Comparison of ENCODE assay signal across 8 cellular contexts in the genomic region with DNA sequence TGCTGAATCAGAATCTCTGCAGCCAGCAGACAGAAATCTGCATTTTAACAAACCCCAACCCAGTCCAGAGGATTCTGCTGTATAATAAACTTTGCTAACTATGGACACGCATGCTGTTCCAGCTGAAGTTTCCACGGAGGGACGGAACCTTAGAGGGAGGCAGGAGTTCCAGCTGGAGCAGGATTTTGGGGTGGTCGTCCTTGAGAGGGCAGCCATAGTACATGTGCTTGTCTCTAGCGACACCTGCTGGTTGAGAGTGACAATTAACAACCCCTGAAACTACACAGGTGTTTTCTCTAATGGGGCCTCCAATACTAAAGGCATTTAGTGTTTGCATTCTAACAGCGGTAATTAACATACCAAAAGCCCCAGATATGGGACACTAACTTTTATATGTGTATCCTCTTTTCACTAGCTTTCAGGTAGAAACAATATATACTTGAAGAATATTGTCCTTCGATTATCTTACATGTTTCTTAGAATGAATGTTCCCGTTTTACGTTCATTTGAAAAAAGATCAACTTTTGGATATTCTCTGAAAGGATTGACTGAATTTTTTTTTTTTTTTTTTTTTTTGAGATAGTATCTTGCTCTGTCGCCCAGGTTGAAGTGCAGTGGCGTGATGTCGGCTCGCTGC. TPM values are rescaled to one million over a fixed set of nuclear protein-coding genes. Genes with fewer than 3 reads are reported as not detected.
DNase-seq lines count a peak whose midpoint lies in the region; ATAC-seq and TF ChIP-seq lines count a peak whose summit lies in the region.

No MANE protein-coding gene starts in this region.

- intact Hi-C loops in heart left ventricle (cut with DNase I), result loop anchor here (1.0 to 10.0 kb wide), 15 partner anchors 171 to 611 kb away; a partner anchor contains a TSS

- H3K4me1 ChIP-seq in heart left ventricle, result peaks cover 0 to 5% (median 0%) of the 10 kb centered on the region in 12 donors

- H3K36me3 ChIP-seq in heart left ventricle, result no peaks in the 10 kb centered on the region

- no peak overlapping the region for H3K27ac ChIP-seq in heart left ventricle

- DNase-seq in D341Med (ENCODE audit: low spot score) (peak; percentile 70), RPMI7951 (ENCODE audit: low read depth) (peak; percentile 56), heart left ventricle (peak in 3 of 5 donors; percentile 42 to 60 (median 49)), renal cortical epithelial cell (ENCODE audit: low read depth) (peak; percentile 32), GF-D8 (lab: John Stamatoyannopoulos, UW) (no peak)
- peak; percentile 79 for DNase-seq in activated effector memory CD4-positive, alpha-beta T cell treated with anti-CD3 and anti-CD28 coated beads, Interleukin-2, amount 50 U/mL, for 16 hours

- TF ChIP-seq POLR2A in heart left ventricle (IDR thresholded peaks at IDR 0.05), result no peak

- ATAC-seq in GM19452 (IDR thresholded peaks at IDR 0.05; ENCODE audit: unreplicated experiment) (peak; percentile 65), HG03575 (IDR thresholded peaks at IDR 0.05; ENCODE audit: extremely low read depth, insufficient number of reproducible peaks, low FRiP score, unreplicated experiment) (peak; percentile 44), heart left ventricle (peak; percentile 45 to 82 (median 69))

- no peaks in the 10 kb centered on the region for H3K27me3 ChIP-seq in heart left ventricle

- peak; percentile 77 to 94 (median 86) for TF ChIP-seq CTCF in heart left ventricle (IDR thresholded peaks at IDR 0.05)

- 46 to 52% (median 50%) methylated on average over 13 of the region's 13 CpGs for WGBS in heart left ventricle, 4 donors

- H3K4me3 ChIP-seq in heart left ventricle, result no peak overlapping the region

- H3K9me3 ChIP-seq in heart left ventricle, result peaks cover 0 to 16% (median 4%) of the 10 kb centered on the region in 12 donors

RNA-seq across cellular contexts. Expression of a gene that starts 32.4 kb away (rescaled TPM):
- total RNA-seq in RPMI7951 (2014; rRNA removed; shearing (Covaris generic)), result 6.0 and 7.2 TPM in 2 replicates
- total RNA-seq in heart left ventricle (10 to 100 TPM in 2 of 9 donors, 1 to 10 TPM in 7; 3.7 to 14.0 (median 8.7) TPM), renal cortical epithelial cell (9.4 and 12.1 TPM in 2 replicates)
- polyA plus RNA-seq in heart left ventricle, result 1 to 10 TPM; 2.1 to 4.4 TPM
